In the genomic region with DNA sequence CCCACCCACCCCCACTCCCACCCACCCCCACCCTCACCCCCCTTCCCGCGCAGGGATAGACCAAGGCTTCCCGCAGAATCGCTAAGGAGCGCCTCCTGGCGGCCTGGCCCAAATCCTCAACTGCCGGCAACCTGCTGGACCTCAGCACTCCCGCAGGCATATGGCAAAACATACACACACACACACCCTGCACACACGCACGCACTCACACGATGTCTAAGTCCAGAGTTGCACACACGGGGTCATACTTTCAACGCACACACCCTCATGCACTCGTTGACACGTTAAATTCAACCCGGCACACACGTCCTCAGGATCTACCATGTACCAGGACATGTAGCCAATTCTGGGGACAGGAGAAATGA, we compare ENCODE assay signal across 11 cellular contexts. TPM values are rescaled to one million over a fixed set of nuclear protein-coding genes. Genes with fewer than 3 reads are reported as not detected.
A peak's percentile ranks its signal among the peaks of the same experiment; 100 is the strongest.
DNase-seq lines count a peak whose midpoint lies in the region; ATAC-seq and TF ChIP-seq lines count a peak whose summit lies in the region.
"Had no signal": no experiment of that assay in that cellular context is flagged by ENCODE, and none has a peak within 500 bp of the region (broad histone marks: within the 10 kb centered on the region; RNA-seq: fewer than 3 reads in every experiment).

No MANE protein-coding gene starts in this region.

- no peaks in the 10 kb centered on the region for H3K79me2 ChIP-seq in mesendoderm (ENCODE audit: control insufficient read depth, insufficient read depth, low read length)

- no peak overlapping the region for H3K4ac ChIP-seq in mesendoderm (ENCODE audit: low read depth, low read length)

- no peak overlapping the region for H3K56ac ChIP-seq in mesendoderm (ENCODE audit: low read length)

- no peak overlapping the region for H3K23ac ChIP-seq in mesendoderm (ENCODE audit: low read length)

- intact Hi-C loops in activated CD8-positive, alpha-beta T cell treated with anti-CD3 and anti-CD28 coated beads for 36 hours (cut with micrococcal nuclease): no loop called here

- ATAC-seq in activated CD8-positive, alpha-beta T cell treated with anti-CD3 and anti-CD28 coated beads for 36 hours: no peak
- ATAC-seq in GM21619 (IDR thresholded peaks at IDR 0.05; ENCODE audit: unreplicated experiment): no peak
- ATAC-seq in GM18868 (IDR thresholded peaks at IDR 0.05; ENCODE audit: unreplicated experiment): no peak
- no peak for ATAC-seq in GM21447 (IDR thresholded peaks at IDR 0.05; ENCODE audit: unreplicated experiment)
- ATAC-seq: HCT116 had no signal

- no CpG with 5 or more reads among the region's 17 CpGs for WGBS in mesendoderm (ENCODE audit: extremely low coverage, insufficient coverage, low lambda C conversion rate)

- H3K36me3 Mint-ChIP-seq in HFFc6 (ENCODE audit: low read depth): no peaks in the 10 kb centered on the region
- no peaks in the 10 kb centered on the region for H3K36me3 Mint-ChIP-seq in activated CD8-positive, alpha-beta T cell treated with anti-CD3 and anti-CD28 coated beads for 36 hours (ENCODE audit: low read depth)

- no peak overlapping the region for H3K18ac ChIP-seq in mesendoderm (ENCODE audit: low read length)

- H2BK5ac ChIP-seq in mesendoderm (ENCODE audit: low read length): no peak overlapping the region

- no peak overlapping the region for H4K8ac ChIP-seq in mesendoderm (ENCODE audit: low read depth, low read length)

- no peak overlapping the region for H3K9ac ChIP-seq in mesendoderm (ENCODE audit: low read length)

- H2AK5ac ChIP-seq in mesendoderm (ENCODE audit: low read length): no peak overlapping the region

- no peaks in the 10 kb centered on the region for H3K79me1 ChIP-seq in mesendoderm (ENCODE audit: low read length)

- H2BK15ac ChIP-seq in mesendoderm (replicated peaks; ENCODE audit: low read depth): no peak overlapping the region

- H3K4me1 ChIP-seq in mesendoderm (ENCODE audit: control insufficient read depth, low read depth, low read length): no peaks in the 10 kb centered on the region

- H3K4me3 Mint-ChIP-seq in HFFc6: no peak overlapping the region
- H3K4me3 Mint-ChIP-seq in activated CD8-positive, alpha-beta T cell treated with anti-CD3 and anti-CD28 coated beads for 36 hours: no peak overlapping the region

- H3K27ac ChIP-seq in mesendoderm (ENCODE audit: low read depth, low read length): no peak overlapping the region
- H3K27ac ChIP-seq: pancreas had no signal

- no peaks in the 10 kb centered on the region for H3K27me3 ChIP-seq in mesendoderm (ENCODE audit: insufficient read depth, low read length, poor library complexity)

- no peak overlapping the region for H2BK120ac ChIP-seq in mesendoderm (ENCODE audit: low read depth, low read length)

- H3K36me3 ChIP-seq in mesendoderm (ENCODE audit: control insufficient read depth, insufficient read depth, low read length): no peaks in the 10 kb centered on the region
- H3K36me3 ChIP-seq: pancreas had no signal

- H3K4me2 ChIP-seq in mesendoderm (ENCODE audit: low read length): no peak overlapping the region

- H3K27me3 Mint-ChIP-seq in HFFc6 (ENCODE audit: insufficient read depth): peaks cover 32% of the 10 kb centered on the region
- peaks cover 46% of the 10 kb centered on the region for H3K27me3 Mint-ChIP-seq in activated CD8-positive, alpha-beta T cell treated with anti-CD3 and anti-CD28 coated beads for 36 hours

- CTCF ChIA-PET in activated CD8-positive, alpha-beta T cell treated with anti-CD3 and anti-CD28 coated beads for 36 hours (lab: Charles Lee): interaction anchor here (0.6 to 2.0 kb wide), 3 partner anchors 13 to 16 kb away, joined by 3 to 4 read pairs (median 3); no protein-coding TSS in a partner anchor

- peak; percentile 84 for DNase-seq in DMS53 (lab: John Stamatoyannopoulos, UW)
- DNase-seq in HFFc6: no peak
- DNase-seq in activated CD8-positive, alpha-beta T cell treated with anti-CD3 and anti-CD28 coated beads for 36 hours: peak; percentile 18
- DNase-seq in mesendoderm: peak; percentile 38
- no peak for DNase-seq in stimulated activated naive CD4-positive, alpha-beta T cell treated with Interleukin-2 at 50 U/mL for 16 hours (lab: John Stamatoyannopoulos, UW)

- POLR2A ChIA-PET in activated CD8-positive, alpha-beta T cell treated with anti-CD3 and anti-CD28 coated beads for 36 hours (lab: Charles Lee): no interaction called here

- H3K27ac Mint-ChIP-seq in HFFc6: no peak overlapping the region
- H3K27ac Mint-ChIP-seq in activated CD8-positive, alpha-beta T cell treated with anti-CD3 and anti-CD28 coated beads for 36 hours: no peak overlapping the region
- H3K27ac Mint-ChIP-seq: dendritic cell treated with granulocyte-macrophage colony-stimulating factor and Interleukin-4, amounts not matched to agents 40 ng/mL and 50 ng/mL, for 4 days had no signal

- H3K4me1 Mint-ChIP-seq in HFFc6 (ENCODE audit: low read depth): no peaks in the 10 kb centered on the region
- peaks cover 8% of the 10 kb centered on the region for H3K4me1 Mint-ChIP-seq in activated CD8-positive, alpha-beta T cell treated with anti-CD3 and anti-CD28 coated beads for 36 hours (ENCODE audit: low read depth)

- H4K5ac ChIP-seq in mesendoderm (ENCODE audit: low read length): no peak overlapping the region

- peak; percentile 23 for TF ChIP-seq CTCF in HFFc6 (IDR thresholded peaks at IDR 0.05)
- TF ChIP-seq CTCF in activated CD8-positive, alpha-beta T cell treated with anti-CD3 and anti-CD28 coated beads for 36 hours (IDR thresholded peaks at IDR 0.05): no peak

- H3K4me3 ChIP-seq in mesendoderm (ENCODE audit: low read length): no peak overlapping the region

- no peaks in the 10 kb centered on the region for H3K9me3 Mint-ChIP-seq in HFFc6
- no peaks in the 10 kb centered on the region for H3K9me3 Mint-ChIP-seq in activated CD8-positive, alpha-beta T cell treated with anti-CD3 and anti-CD28 coated beads for 36 hours
- H3K9me3 Mint-ChIP-seq: dendritic cell treated with granulocyte-macrophage colony-stimulating factor and Interleukin-4, amounts not matched to agents 40 ng/mL and 50 ng/mL, for 4 days had no signal

RNA-seq across cellular contexts. Expression of a gene that starts 1.7 kb away (rescaled TPM):
- total RNA-seq in HFFc6 (2021; fragmentation: NEBNext Ultra II Directional; extraction: Animal tissue kit (Norgen Biotek cat#: 25700)): not detected
- total RNA-seq in activated CD8-positive, alpha-beta T cell treated with anti-CD3 and anti-CD28 coated beads for 36 hours: not detected
- 0.06 TPM for polyA plus RNA-seq in mesendoderm (2013, experiment 1 of 2)
- 0.08 TPM for polyA plus RNA-seq in mesendoderm (2013, experiment 2 of 2)

Comparison
In these comparisons a context has a peak if more than half of its experiments do, and no peak if none do; other contexts are left out.
1. DNase-seq: peak in DMS53 (single experiment), activated CD8-positive, alpha-beta T cell treated with anti-CD3 and anti-CD28 coated beads for 36 hours (single experiment) and mesendoderm (single experiment); none in HFFc6 (single experiment) and stimulated activated naive CD4-positive, alpha-beta T cell treated with Interleukin-2 at 50 U/mL for 16 hours (single experiment).